In genomic region chr3:150247456-150247855, GRCh38 we compare ENCODE assay signal across 21 cellular contexts.
A peak's percentile ranks its signal among the peaks of the same experiment; 100 is the strongest.
DNase-seq lines count a peak whose midpoint lies in the region; ATAC-seq and TF ChIP-seq lines count a peak whose summit lies in the region.
"Had no signal": no experiment of that assay in that cellular context is flagged by ENCODE, and none has a peak within 500 bp of the region (broad histone marks: within the 10 kb centered on the region; RNA-seq: fewer than 3 reads in every experiment).

No MANE protein-coding gene starts in this region.

- intact Hi-C loops in CD14-positive monocyte (cut with micrococcal nuclease): no loop called here

- TF ChIP-seq CTCF in brain (conservative IDR thresholded peaks at IDR 0.05) (no peak), neural progenitor cell (IDR thresholded peaks at IDR 0.05) (no peak), CD14-positive monocyte (IDR thresholded peaks at IDR 0.05) (no peak)

- H3F3A ChIP-seq in neural progenitor cell (ENCODE audit: low read depth): no peaks in the 10 kb centered on the region

- no peaks in the 10 kb centered on the region for H3K36me3 Mint-ChIP-seq in brain
- H3K36me3 Mint-ChIP-seq in neural progenitor cell: no peaks in the 10 kb centered on the region
- no peaks in the 10 kb centered on the region for H3K36me3 Mint-ChIP-seq in CD14-positive monocyte
- H3K36me3 Mint-ChIP-seq: CD8-positive, alpha-beta memory T cell had no signal

- no peak overlapping the region for H3K9ac ChIP-seq in neural progenitor cell

- no peaks in the 10 kb centered on the region for H3K9me3 ChIP-seq in neural progenitor cell (ENCODE audit: low read depth)

- H3K4me2 ChIP-seq in neural progenitor cell: no peak overlapping the region

- H3K79me2 ChIP-seq in neural progenitor cell (ENCODE audit: low read depth): no peaks in the 10 kb centered on the region

- H3K27ac Mint-ChIP-seq in brain: peak overlapping the region in 4 of 5 experiments; percentile 9 to 35 (median 34)
- H3K27ac Mint-ChIP-seq in neural progenitor cell: peak overlapping the region; percentile 43
- no peak overlapping the region for H3K27ac Mint-ChIP-seq in CD14-positive monocyte
- H3K27ac Mint-ChIP-seq: CD8-positive, alpha-beta memory T cell had no signal

- no peaks in the 10 kb centered on the region for H4K20me1 ChIP-seq in neural progenitor cell (ENCODE audit: low read depth)

- H3K27me3 ChIP-seq in neural progenitor cell: no peaks in the 10 kb centered on the region

- peak; percentile 22 for DNase-seq in DMS 273 (lab: John Stamatoyannopoulos, UW; ENCODE audit: unreplicated experiment)
- no peak for DNase-seq in DMS 273 treated with DMSO at 0.1 percent for 48 hours (lab: John Stamatoyannopoulos, UW)
- peak; percentile 93 to 98 for DNase-seq in NCI-H524 (lab: John Stamatoyannopoulos, UW)
- DNase-seq in neural progenitor cell (ENCODE audit: low spot score): no peak
- no peak for DNase-seq in GM03348 (ENCODE audit: low spot score)
- DNase-seq in CD14-positive monocyte (ENCODE audit: low spot score): no peak
- DNase-seq: ACHN; C1 segment of cervical spinal cord; CD8-positive, alpha-beta memory T cell; EL; GF-D8; NCI-H1092; NCI-H1436 treated with DMSO at 0.1 percent for 48 hours; NCI-H2081; NCI-H510A; NCI-H774 had no signal

- no peaks in the 10 kb centered on the region for H3K36me3 ChIP-seq in neural progenitor cell

- no peak overlapping the region for H3K4me3 ChIP-seq in neural progenitor cell
- H3K4me3 ChIP-seq: K562 had no signal

- peaks cover 0 to 4% (median 0%) of the 10 kb centered on the region in 5 experiments for H3K9me3 Mint-ChIP-seq in brain
- H3K9me3 Mint-ChIP-seq in neural progenitor cell: no peaks in the 10 kb centered on the region
- H3K9me3 Mint-ChIP-seq in CD14-positive monocyte: no peaks in the 10 kb centered on the region
- H3K9me3 Mint-ChIP-seq: CD8-positive, alpha-beta memory T cell had no signal

- H3K27me3 Mint-ChIP-seq in brain (peaks cover 4% of the 10 kb centered on the region), neural progenitor cell (ENCODE audit: insufficient read depth, low read depth) (no peaks in the 10 kb centered on the region), CD14-positive monocyte (ENCODE audit: low read depth in 3 of 3) (peaks cover 4% of the 10 kb centered on the region in 3 donors)

- no peak for ATAC-seq in GM21717 (IDR thresholded peaks at IDR 0.05; ENCODE audit: unreplicated experiment)
- ATAC-seq: K562, Right ventricle myocardium inferior had no signal

- no peak overlapping the region for H2AFZ ChIP-seq in neural progenitor cell (replicated peaks)

- H3K4me3 Mint-ChIP-seq in brain (no peak overlapping the region), neural progenitor cell (no peak overlapping the region), CD14-positive monocyte (no peak overlapping the region)
- H3K4me3 Mint-ChIP-seq: CD8-positive, alpha-beta memory T cell had no signal

- H3K4me1 ChIP-seq in neural progenitor cell: peaks cover 25% of the 10 kb centered on the region

- H3K4me1 Mint-ChIP-seq in brain (peaks cover 50% of the 10 kb centered on the region), neural progenitor cell (peaks cover 37% of the 10 kb centered on the region), CD14-positive monocyte (peaks cover 6% of the 10 kb centered on the region)
- H3K4me1 Mint-ChIP-seq: CD8-positive, alpha-beta memory T cell had no signal

- H3K27ac ChIP-seq in neural progenitor cell: no peak overlapping the region
- H3K27ac ChIP-seq: 22Rv1 had no signal

Comparison
In these comparisons a context has a peak if more than half of its experiments do, and no peak if none do; other contexts are left out.
1. DNase-seq: peak in DMS 273 (single experiment) and NCI-H524 (2 of 2); none in DMS 273 treated with DMSO at 0.1 percent for 48 hours (single experiment), neural progenitor cell (single experiment), GM03348 (single experiment) and CD14-positive monocyte (single experiment).
2. H3K27ac Mint-ChIP-seq: peak in brain (4 of 5) and neural progenitor cell (single experiment); none in CD14-positive monocyte (0 of 7).